Comparison of ENCODE assay signal across 25 cellular contexts in the genomic region with DNA sequence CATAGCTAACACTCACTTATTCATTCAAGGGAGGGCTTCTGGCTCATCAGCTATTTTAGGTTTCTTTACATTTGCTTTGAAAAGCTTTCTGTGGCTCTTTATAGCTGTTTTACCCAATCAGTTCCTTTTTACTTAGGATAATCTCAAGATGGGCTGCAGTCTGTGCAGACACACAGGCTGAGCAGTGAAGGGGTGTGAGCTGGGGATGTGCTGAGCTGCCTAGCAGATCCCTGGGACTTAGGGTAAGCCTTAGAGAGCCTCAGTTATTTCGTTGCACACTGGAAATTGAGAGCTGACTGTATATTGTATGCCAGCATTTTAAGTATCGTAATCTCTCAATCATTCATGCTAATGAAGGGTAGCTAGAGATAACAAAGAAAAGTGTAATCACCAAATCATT.
"Had no signal": no experiment of that assay in that cellular context is flagged by ENCODE, and none has a peak within 500 bp of the region (broad histone marks: within the 10 kb centered on the region; RNA-seq: fewer than 3 reads in every experiment).

No MANE protein-coding gene starts in this region.

- H3K4me3 ChIP-seq: dorsolateral prefrontal cortex, gastroesophageal sphincter, heart right ventricle, lower lobe of right lung, right lobe of liver, suprapubic skin, transverse colon, upper lobe of right lung, vagina had no signal

- H3K4me3 Mint-ChIP-seq: naive thymus-derived CD8-positive, alpha-beta T cell; stimulated activated naive CD8-positive, alpha-beta T cell treated with anti-CD3 and anti-CD28 coated beads, Interleukin-15, amount 100 ng/mL, for 72 hours had no signal

- H3K9me3 ChIP-seq: gastroesophageal sphincter, heart right ventricle, lower lobe of right lung, neutrophil, right lobe of liver, suprapubic skin, transverse colon, upper lobe of right lung, vagina had no signal

- H3K4me1 ChIP-seq: foreskin keratinocyte, right lobe of liver, suprapubic skin, transverse colon, upper lobe of right lung, vagina had no signal

- ATAC-seq: esophagus mucosa; foreskin keratinocyte; gastroesophageal sphincter; heart right ventricle; left ventricle myocardium superior; lower lobe of right lung; naive thymus-derived CD8-positive, alpha-beta T cell; right lobe of liver; stimulated activated naive CD8-positive, alpha-beta T cell treated with anti-CD3 and anti-CD28 coated beads, Interleukin-15, amount 100 ng/mL, for 72 hours; upper lobe of right lung had no signal

- H3K36me3 ChIP-seq: neutrophil, right lobe of liver, transverse colon, upper lobe of right lung, vagina had no signal

- H3K79me2 ChIP-seq: parathyroid adenoma had no signal

- DNase-seq: dorsolateral prefrontal cortex; effector CD4-positive, alpha-beta T cell; foreskin keratinocyte; heart right ventricle; left ventricle myocardium superior; lower lobe of right lung; naive thymus-derived CD8-positive, alpha-beta T cell; right lobe of liver; small intestine; stimulated activated CD4-positive, alpha-beta T cell treated with anti-CD3 and anti-CD28 coated beads, Interleukin-12 subunit alpha, Interleukin-12 subunit beta, amount 100 ng/mL, for 4 hours; stimulated activated CD4-positive, alpha-beta T cell treated with anti-CD3 and anti-CD28 coated beads, Interleukin-1b, Interleukin-23, amount 100 ng/mL, for 48 hours; stimulated activated CD4-positive, alpha-beta T cell treated with anti-CD3 and anti-CD28 coated beads, Interleukin-4, amount 100 ng/mL, for 1 hour; stimulated activated CD8-positive, alpha-beta memory T cell treated with anti-CD3 and anti-CD28 coated beads, Interleukin-4, amount 100 ng/mL, for 48 hours; stimulated activated naive CD4-positive, alpha-beta T cell; stimulated activated naive CD8-positive, alpha-beta T cell treated with anti-CD3 and anti-CD28 coated beads, Interleukin-15, amount 100 ng/mL, for 72 hours; transverse colon; upper lobe of right lung had no signal

- H3K27me3 Mint-ChIP-seq: naive thymus-derived CD8-positive, alpha-beta T cell; progenitor cell of endocrine pancreas; stimulated activated naive CD8-positive, alpha-beta T cell treated with anti-CD3 and anti-CD28 coated beads, Interleukin-15, amount 100 ng/mL, for 72 hours had no signal

- H3K9ac ChIP-seq: parathyroid adenoma had no signal

- H3K9me3 Mint-ChIP-seq: naive thymus-derived CD8-positive, alpha-beta T cell; stimulated activated naive CD8-positive, alpha-beta T cell treated with anti-CD3 and anti-CD28 coated beads, Interleukin-15, amount 100 ng/mL, for 72 hours had no signal

- H3K27me3 ChIP-seq: dorsolateral prefrontal cortex, foreskin keratinocyte, gastroesophageal sphincter, heart right ventricle, neutrophil, right lobe of liver, suprapubic skin, transverse colon, upper lobe of right lung, vagina had no signal

- H3K27ac ChIP-seq: epithelial cell of prostate, foreskin keratinocyte, gastroesophageal sphincter, heart right ventricle, lower lobe of right lung, neutrophil, parathyroid adenoma, right lobe of liver, suprapubic skin, transverse colon, upper lobe of right lung, vagina had no signal
